8 cellular contexts compared by ENCODE assay signal in genomic region chr15:96330064-96330449, GRCh38. TPM values are rescaled to one million over a fixed set of nuclear protein-coding genes. Genes with fewer than 3 reads are reported as not detected.
DNase-seq lines count a peak whose midpoint lies in the region; ATAC-seq and TF ChIP-seq lines count a peak whose summit lies in the region.

No MANE protein-coding gene starts in this region.

- H3K27ac ChIP-seq in ectodermal cell (ENCODE audit: insufficient read depth, low read depth, low read length, poor library complexity, severe bottlenecking): no peak overlapping the region
- peak overlapping the region; percentile 71 to 74 for H3K27ac ChIP-seq in mucosa of rectum (ENCODE audit: low read depth in 2 of 2, low read length in 2 of 2)
- peak overlapping the region; percentile 98 to 100 for H3K27ac ChIP-seq in uterus

- ATAC-seq in HG02642 (IDR thresholded peaks at IDR 0.05; ENCODE audit: poor library complexity, unreplicated experiment) (peak; percentile 33), GM18868 (IDR thresholded peaks at IDR 0.05; ENCODE audit: unreplicated experiment) (no peak)

- H3K36me3 ChIP-seq in ectodermal cell (ENCODE audit: control insufficient read depth, insufficient read depth, low read length) (peaks cover 25% of the 10 kb centered on the region), mucosa of rectum (ENCODE audit: control insufficient read depth in 2 of 2, insufficient read depth in 2 of 2, low read length in 2 of 2) (peaks cover 3 to 8% of the 10 kb centered on the region in 2 donors), uterus (no peaks in the 10 kb centered on the region)

- peak overlapping the region; percentile 70 to 71 for H3K9ac ChIP-seq in mucosa of rectum (ENCODE audit: low read depth in 1 of 2, low read length in 2 of 2)

- WGBS in ectodermal cell, 2 experiments: 0 to 1% methylated on average over 34 to 37 of the region's 37 CpGs

- H3K27me3 ChIP-seq in ectodermal cell (ENCODE audit: control insufficient read depth, insufficient read depth, low read length, poor library complexity, severe bottlenecking): peaks cover 82% of the 10 kb centered on the region
- peaks cover 11% of the 10 kb centered on the region in 2 donors for H3K27me3 ChIP-seq in mucosa of rectum (ENCODE audit: control insufficient read depth in 2 of 2, insufficient read depth in 2 of 2, low read length in 2 of 2)
- H3K27me3 ChIP-seq in uterus: no peaks in the 10 kb centered on the region

- H3K4me3 ChIP-seq in ectodermal cell (ENCODE audit: insufficient read depth, low read depth, low read length): peak overlapping the region; percentile 63
- H3K4me3 ChIP-seq in mucosa of rectum (ENCODE audit: low read length in 2 of 2): peak overlapping the region; percentile 68 to 79
- peak overlapping the region; percentile 69 to 79 for H3K4me3 ChIP-seq in uterus

- no peak for TF ChIP-seq CTCF in uterus (IDR thresholded peaks at IDR 0.05)

- peaks cover 30% of the 10 kb centered on the region for H3K4me1 ChIP-seq in ectodermal cell (ENCODE audit: control insufficient read depth, insufficient read depth, low read length)
- H3K4me1 ChIP-seq in mucosa of rectum (ENCODE audit: control insufficient read depth in 2 of 2, insufficient read depth in 2 of 2, low read length in 2 of 2): peaks cover 13 to 21% of the 10 kb centered on the region in 2 donors
- no peaks in the 10 kb centered on the region for H3K4me1 ChIP-seq in uterus

- peak; percentile 32 for DNase-seq in NCI-H510A treated with DMSO at 0.1 percent for 48 hours (lab: John Stamatoyannopoulos, UW)
- no peak for DNase-seq in NCI-H510A (lab: John Stamatoyannopoulos, UW)
- DNase-seq in RPMI7951 (ENCODE audit: low read depth): peak; percentile 86
- DNase-seq in uterus: peak in 1 of 2 donors; percentile 80

- no peaks in the 10 kb centered on the region for H3K9me3 ChIP-seq in ectodermal cell (ENCODE audit: control insufficient read depth, low read length)
- H3K9me3 ChIP-seq in mucosa of rectum (ENCODE audit: control insufficient read depth in 2 of 2, low read length in 2 of 2): peaks cover 0 to 2% of the 10 kb centered on the region in 2 donors
- no peaks in the 10 kb centered on the region for H3K9me3 ChIP-seq in uterus

- TF ChIP-seq POLR2A in uterus (IDR thresholded peaks at IDR 0.05): no peak

- intact Hi-C loops in uterus (cut with DNase I; ENCODE audit: low total_unique reads): no loop called here

RNA-seq across cellular contexts. Expression of gene NR2F2, which starts 0.4 kb away (rescaled TPM):
- total RNA-seq in RPMI7951 (2014; rRNA removed; shearing (Covaris generic)): 13.2 and 18.7 TPM in 2 replicates
- polyA plus RNA-seq in ectodermal cell (2013, experiment 1 of 4): 101 TPM
- polyA plus RNA-seq in ectodermal cell (2013, experiment 2 of 4): 117 TPM
- 80.0 TPM for polyA plus RNA-seq in ectodermal cell (2013, experiment 3 of 4)
- polyA plus RNA-seq in ectodermal cell (2013, experiment 4 of 4): 97.4 TPM
- total RNA-seq in uterus: 100 to 1,000 TPM in 1 of 4 donors, 10 to 100 TPM in 3; 23.6 to 255 (median 51.9) TPM
